In the genomic region with DNA sequence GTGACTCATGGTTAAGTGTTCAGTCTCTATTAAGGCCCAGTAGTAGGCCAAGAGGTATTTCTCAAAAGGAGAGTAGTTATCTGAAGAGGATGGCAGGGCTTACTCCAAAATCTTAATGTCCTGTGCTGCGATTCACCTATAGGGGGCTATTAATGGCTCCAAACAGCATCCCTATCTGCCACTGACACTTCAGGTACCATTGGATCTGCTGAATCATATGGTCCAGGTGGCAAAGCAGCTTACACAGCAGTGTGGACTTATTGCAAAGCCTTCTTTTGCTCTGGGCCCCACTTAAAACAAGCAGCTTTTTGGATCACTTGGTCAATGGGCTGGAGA, we compare ENCODE assay signal across 17 cellular contexts.
DNase-seq lines count a peak whose midpoint lies in the region; ATAC-seq, FAIRE-seq and TF ChIP-seq lines count a peak whose summit lies in the region.
"Had no signal": no experiment of that assay in that cellular context is flagged by ENCODE, and none has a peak within 500 bp of the region (broad histone marks: within the 10 kb centered on the region; RNA-seq: fewer than 3 reads in every experiment).

No MANE protein-coding gene starts in this region.

- H3K27ac ChIP-seq in A549, result peak overlapping the region; percentile 35 to 79
- peak overlapping the region; percentile 57 for H3K27ac ChIP-seq in foreskin keratinocyte
- no peak overlapping the region for H3K27ac ChIP-seq in CD8-positive, alpha-beta memory T cell (ENCODE audit: low read depth, low read length)
- H3K27ac ChIP-seq: tibial artery had no signal

- H3K36me3 Mint-ChIP-seq in WTC11, result no peaks in the 10 kb centered on the region
- H3K36me3 Mint-ChIP-seq in CD8-positive, alpha-beta memory T cell, result peaks cover 0 to 21% (median 2%) of the 10 kb centered on the region in 3 donors
- H3K36me3 Mint-ChIP-seq: stimulated activated memory B cell treated with anti-CD40 and anti-IgM and Interleukin-4, amounts not matched to agents 10 μg/mL and 1 μg/mL and 100 μg/mL, for 72 hours had no signal

- peaks cover 10% of the 10 kb centered on the region for H3K9me3 Mint-ChIP-seq in WTC11
- H3K9me3 Mint-ChIP-seq in CD8-positive, alpha-beta memory T cell, result peaks cover 0 to 4% (median 0%) of the 10 kb centered on the region in 5 donors
- H3K9me3 Mint-ChIP-seq: immature natural killer cell; stimulated activated memory B cell treated with anti-CD40 and anti-IgM and Interleukin-4, amounts not matched to agents 10 μg/mL and 1 μg/mL and 100 μg/mL, for 72 hours had no signal

- no peaks in the 10 kb centered on the region for H3K36me3 ChIP-seq in CD8-positive, alpha-beta memory T cell (ENCODE audit: insufficient read depth, low read length)
- H3K36me3 ChIP-seq: tibial artery had no signal

- H3K27ac Mint-ChIP-seq in WTC11, result no peak overlapping the region
- H3K27ac Mint-ChIP-seq in CD8-positive, alpha-beta memory T cell, result no peak overlapping the region
- H3K27ac Mint-ChIP-seq: stimulated activated memory B cell treated with anti-CD40 and anti-IgM and Interleukin-4, amounts not matched to agents 10 μg/mL and 1 μg/mL and 100 μg/mL, for 72 hours had no signal

- no peaks in the 10 kb centered on the region for H3K27me3 Mint-ChIP-seq in WTC11 (ENCODE audit: low read depth)
- H3K27me3 Mint-ChIP-seq in CD8-positive, alpha-beta memory T cell, result no peaks in the 10 kb centered on the region
- H3K27me3 Mint-ChIP-seq: stimulated activated memory B cell treated with anti-CD40 and anti-IgM and Interleukin-4, amounts not matched to agents 10 μg/mL and 1 μg/mL and 100 μg/mL, for 72 hours had no signal

- H3K4me3 Mint-ChIP-seq in WTC11, result no peak overlapping the region
- H3K4me3 Mint-ChIP-seq in CD8-positive, alpha-beta memory T cell, result no peak overlapping the region
- H3K4me3 Mint-ChIP-seq: immature natural killer cell; stimulated activated memory B cell treated with anti-CD40 and anti-IgM and Interleukin-4, amounts not matched to agents 10 μg/mL and 1 μg/mL and 100 μg/mL, for 72 hours had no signal

- CTCF ChIA-PET in A549 (lab: Yijun Ruan, JAX), result interaction anchor here (1.2 kb wide), 1 partner anchor 225 kb away, joined by 5 read pairs; no protein-coding TSS in a partner anchor
- CTCF ChIA-PET in WTC11 (lab: Charles Lee), result no interaction called here
- CTCF ChIA-PET in CD8-positive, alpha-beta memory T cell (lab: Charles Lee), result no interaction called here

- 0 out of 5 replicates have a peak, but pooled peaks of 1 of the 2 experiments have one; percentile 5 for TF ChIP-seq EP300 in A549 (IDR thresholded peaks at IDR 0.05)

- H3K9me3 ChIP-seq in A549, result peaks cover 7% of the 10 kb centered on the region; the same call in 2 of the 3 replicates
- no peaks in the 10 kb centered on the region for H3K9me3 ChIP-seq in CD8-positive, alpha-beta memory T cell (ENCODE audit: low read length)
- H3K9me3 ChIP-seq: tibial artery had no signal

- DNase-seq in A549 (ENCODE audit: low read depth in 1 of 2, low spot score in 1 of 2) (no peak), GM12864 (ENCODE audit: low read depth) (no peak), WTC11 (ENCODE audit: low spot score) (no peak), foreskin keratinocyte (no peak), amygdala (lab: John Stamatoyannopoulos, UW) (no peak)
- DNase-seq in stimulated activated CD4-positive, alpha-beta T cell treated with anti-CD3 and anti-CD28 coated beads, Interleukin-15, amount 100 ng/mL, for 24 hours, result no peak
- DNase-seq in CD8-positive, alpha-beta memory T cell, result no peak
- DNase-seq: activated gamma-delta T cell; effector CD8-positive, alpha-beta T cell; head of caudate nucleus; immature natural killer cell; NCI-H1417 treated with DMSO at 0.1 percent for 48 hours; NCI-H526 treated with DMSO at 0.1 percent for 48 hours; right cardiac atrium; tibial artery had no signal

- H3K4me2 ChIP-seq in A549, result 0 out of 3 replicates have a peak overlapping the region, but pooled peaks have one; percentile 27

- TF ChIP-seq CTCF in A549 (IDR thresholded peaks at IDR 0.05) (no peak), GM12864 (IDR thresholded peaks at IDR 0.05; ENCODE audit: low read depth, low read length, missing control alignments) (peak; percentile 8), WTC11 (IDR thresholded peaks at IDR 0.05) (no peak), foreskin keratinocyte (conservative IDR thresholded peaks at IDR 0.05) (peak; percentile 31)

- ATAC-seq in A549 (no peak; a peak in 1 of 6 replicates), WTC11 (peak; percentile 52), foreskin keratinocyte (no peak), GM21423 (IDR thresholded peaks at IDR 0.05; ENCODE audit: unreplicated experiment) (no peak)
- ATAC-seq: right cardiac atrium; stimulated activated memory B cell treated with anti-CD40 and anti-IgM and Interleukin-4, amounts not matched to agents 10 μg/mL and 1 μg/mL and 100 μg/mL, for 72 hours had no signal

- TF ChIP-seq RAD21 in A549 (conservative IDR thresholded peaks at IDR 0.05 in 1 of 2, IDR thresholded peaks at IDR 0.05 in 1 of 2), result no peak

- no peaks in the 10 kb centered on the region for H3K27me3 ChIP-seq in foreskin keratinocyte
- no peaks in the 10 kb centered on the region for H3K27me3 ChIP-seq in CD8-positive, alpha-beta memory T cell (ENCODE audit: insufficient read depth, low read length, poor library complexity, severe bottlenecking)
- H3K27me3 ChIP-seq: tibial artery had no signal

- no peak for TF ChIP-seq POLR2A in A549 (IDR thresholded peaks at IDR 0.05; ENCODE audit: low read length)

- H3K4me1 ChIP-seq in A549 (peaks cover 20% of the 10 kb centered on the region), foreskin keratinocyte (peaks cover 10% of the 10 kb centered on the region)
- peaks cover 15% of the 10 kb centered on the region for H3K4me1 ChIP-seq in CD8-positive, alpha-beta memory T cell (ENCODE audit: insufficient read depth, low read length)
- H3K4me1 ChIP-seq: tibial artery had no signal

- H3K4me3 ChIP-seq in A549 (no peak overlapping the region), GM12864 (ENCODE audit: low read depth, low read length) (no peak overlapping the region)
- H3K4me3 ChIP-seq in CD8-positive, alpha-beta memory T cell (ENCODE audit: low read length), result no peak overlapping the region
- H3K4me3 ChIP-seq: tibial artery had no signal

- H3K4me1 Mint-ChIP-seq in WTC11, result no peaks in the 10 kb centered on the region
- peaks cover 31 to 56% (median 41%) of the 10 kb centered on the region in 3 donors for H3K4me1 Mint-ChIP-seq in CD8-positive, alpha-beta memory T cell

- POLR2A ChIA-PET in A549 (lab: Yijun Ruan, JAX), result interaction anchor here (1.0 kb wide), 1 partner anchor 165 kb away, joined by 3 read pairs; no protein-coding TSS in a partner anchor
- POLR2A ChIA-PET in WTC11 (lab: Charles Lee), result no interaction called here
- POLR2A ChIA-PET in CD8-positive, alpha-beta memory T cell (lab: Charles Lee), result no interaction called here

- 75% methylated on average over 1 of the region's 1 CpG for WGBS in A549 (ENCODE audit: missing lambda C conversion rate)

- FAIRE-seq in A549 (lab: Jason Lieb, UNC), result no peak

TF ChIP-seq in A549, 52 proteins besides CTCF, POLR2A, EP300 and RAD21:
- TF ChIP-seq NR3C1 (IDR thresholded peaks at IDR 0.05) (no peak), JUN (IDR thresholded peaks at IDR 0.05) (0 out of 5 replicates have a peak, but pooled peaks of 1 of the 2 experiments have one; percentile 0)

TF ChIP-seq in WTC11, 78 proteins besides CTCF, POLR2A, EP300 and RAD21 (continues in another document):
- TF ChIP-seq, protein P1, sequence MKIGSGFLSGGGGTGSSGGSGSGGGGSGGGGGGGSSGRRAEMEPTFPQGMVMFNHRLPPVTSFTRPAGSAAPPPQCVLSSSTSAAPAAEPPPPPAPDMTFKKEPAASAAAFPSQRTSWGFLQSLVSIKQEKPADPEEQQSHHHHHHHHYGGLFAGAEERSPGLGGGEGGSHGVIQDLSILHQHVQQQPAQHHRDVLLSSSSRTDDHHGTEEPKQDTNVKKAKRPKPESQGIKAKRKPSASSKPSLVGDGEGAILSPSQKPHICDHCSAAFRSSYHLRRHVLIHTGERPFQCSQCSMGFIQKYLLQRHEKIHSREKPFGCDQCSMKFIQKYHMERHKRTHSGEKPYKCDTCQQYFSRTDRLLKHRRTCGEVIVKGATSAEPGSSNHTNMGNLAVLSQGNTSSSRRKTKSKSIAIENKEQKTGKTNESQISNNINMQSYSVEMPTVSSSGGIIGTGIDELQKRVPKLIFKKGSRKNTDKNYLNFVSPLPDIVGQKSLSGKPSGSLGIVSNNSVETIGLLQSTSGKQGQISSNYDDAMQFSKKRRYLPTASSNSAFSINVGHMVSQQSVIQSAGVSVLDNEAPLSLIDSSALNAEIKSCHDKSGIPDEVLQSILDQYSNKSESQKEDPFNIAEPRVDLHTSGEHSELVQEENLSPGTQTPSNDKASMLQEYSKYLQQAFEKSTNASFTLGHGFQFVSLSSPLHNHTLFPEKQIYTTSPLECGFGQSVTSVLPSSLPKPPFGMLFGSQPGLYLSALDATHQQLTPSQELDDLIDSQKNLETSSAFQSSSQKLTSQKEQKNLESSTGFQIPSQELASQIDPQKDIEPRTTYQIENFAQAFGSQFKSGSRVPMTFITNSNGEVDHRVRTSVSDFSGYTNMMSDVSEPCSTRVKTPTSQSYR (CRISPR knock-in tag; IDR thresholded peaks at IDR 0.05), result no peak
- no peak for TF ChIP-seq ELF4 (CRISPR knock-in tag; IDR thresholded peaks at IDR 0.05; ENCODE audit: low read depth)
- no peak for TF ChIP-seq NR3C1 (CRISPR knock-in tag; conservative IDR thresholded peaks at IDR 0.05; ENCODE audit: low read depth)
- no peak for TF ChIP-seq EMX1 (CRISPR knock-in tag; IDR thresholded peaks at IDR 0.05)
- TF ChIP-seq ZNF121 (CRISPR knock-in tag; IDR thresholded peaks at IDR 0.05), result no peak
- no peak for TF ChIP-seq ZNF512 (CRISPR knock-in tag; IDR thresholded peaks at IDR 0.05; ENCODE audit: borderline replicate concordance)
- no peak for TF ChIP-seq ATF3 (CRISPR knock-in tag; conservative IDR thresholded peaks at IDR 0.05)

Comparison
In these comparisons a context has a peak if more than half of its experiments do, and no peak if none do; other contexts are left out.
1. CTCF ChIP-seq: peak in GM12864 (single experiment) and foreskin keratinocyte (single experiment); none in A549 (single experiment) and WTC11 (single experiment).